ENCODE assay signal across 9 cellular contexts in genomic region chr11:66276619-66277018, GRCh38. TPM values are rescaled to one million over a fixed set of nuclear protein-coding genes. Genes with fewer than 3 reads are reported as not detected.
"Had no signal": no experiment of that assay in that cellular context is flagged by ENCODE, and none has a peak within 500 bp of the region (broad histone marks: within the 10 kb centered on the region; RNA-seq: fewer than 3 reads in every experiment).

No MANE protein-coding gene starts in this region.

RNA-seq across cellular contexts. Expression of gene CNIH2, which starts 1.4 kb away (rescaled TPM):
- total RNA-seq: dermis microvascular lymphatic vessel endothelial cell, left ventricle myocardium superior had no signal

RNA-seq across cellular contexts. Expression of gene TMEM151A, which starts 15.1 kb away (rescaled TPM):
- total RNA-seq: activated CD4-positive, alpha-beta memory T cell treated with anti-CD3 and anti-CD28 coated beads for 36 hours; activated CD4-positive, alpha-beta T cell treated with anti-CD3 and anti-CD28 coated beads, Interleukin-2, amount 10 ng/mL, durations not matched to agents 24 days and 14 days; activated naive CD4-positive, alpha-beta T cell treated with anti-CD3 and anti-CD28 coated beads, Interleukin-2, amount 50 U/mL, for 72 hours; activated T-helper 2 cell treated with anti-CD3 and anti-CD28 coated beads, Interferon-gamma antibody, Interleukin-2, Interleukin-4, amounts not matched to agents 10 μg/mL and 5 μg/mL and 100 μg/mL, durations not matched to agents 14 hours and 24 hours and 36 hours; dermis microvascular lymphatic vessel endothelial cell; lung microvascular endothelial cell; suprapubic skin; ureter had no signal
